ENCODE assay signal across 29 cellular contexts in genomic region chr5:153794327-153794726, GRCh38.
"Had no signal": no experiment of that assay in that cellular context is flagged by ENCODE, and none has a peak within 500 bp of the region (broad histone marks: within the 10 kb centered on the region; RNA-seq: fewer than 3 reads in every experiment).

No MANE protein-coding gene starts in this region.

- H3K4me1 Mint-ChIP-seq: central memory CD8-positive, alpha-beta T cell had no signal

- H3K4me3 ChIP-seq: MG63, SJSA1 had no signal

- ATAC-seq: activated CD8-positive, alpha-beta T cell treated with anti-CD3 and anti-CD28 coated beads, Interleukin-2, amount 10 ng/mL, durations not matched to agents 7 days and 5 days; activated naive CD4-positive, alpha-beta T cell treated with anti-CD3 and anti-CD28 coated beads, Interleukin-2, amount 50 U/mL, for 72 hours; Panc1; SK-N-SH treated with all-trans-retinoic acid at 6 μM for 48 hours had no signal

- H3K27me3 Mint-ChIP-seq: activated T-cell treated with anti-CD3 and anti-CD28 coated beads, Interleukin-2, amount 50 U/mL, for 24 hours; brain; central memory CD8-positive, alpha-beta T cell had no signal

- H3K4me3 Mint-ChIP-seq: activated CD8-positive, alpha-beta T cell treated with anti-CD3 and anti-CD28 coated beads, Interleukin-2, amount 10 ng/mL, durations not matched to agents 7 days and 5 days; activated T-cell treated with anti-CD3 and anti-CD28 coated beads, Interleukin-2, amount 50 U/mL, for 24 hours; activated T-helper 1 cell treated with anti-CD3 and anti-CD28 coated beads, Interleukin-12 subunit alpha, Interleukin-12 subunit beta, Interleukin-2, Interleukin-4 antibody, amounts not matched to agents 30 ng/mL and 10 ng/mL and 1 ng/mL, durations not matched to agents 14 hours and 24 hours and 36 hours; brain; central memory CD8-positive, alpha-beta T cell; T-helper 1 cell treated with Interleukin-12 subunit alpha and Interleukin-12 subunit beta and Interleukin-4 antibody, amounts not matched to agents 30 μg/mL and 1 μg/mL, for 36 hours had no signal

- H3K36me3 Mint-ChIP-seq: activated naive CD4-positive, alpha-beta T cell treated with anti-CD3 and anti-CD28 coated beads, Interleukin-2, amount 50 U/mL, for 72 hours had no signal

- DNase-seq: activated CD4-positive, alpha-beta T cell treated with anti-CD3 and anti-CD28 coated beads for 48 hours; activated CD4-positive, alpha-beta T cell treated with anti-CD3 and anti-CD28 coated beads, Interleukin-2, amount 50 U/mL, for 4 hours; activated CD4-positive, CD25-positive, alpha-beta regulatory T cell treated with anti-CD3 and anti-CD28 coated beads, Interleukin-2, amount 50 U/mL, for 72 hours; activated CD8-positive, alpha-beta T cell treated with anti-CD3 and anti-CD28 coated beads, Interleukin-2, amount 10 ng/mL, durations not matched to agents 7 days and 5 days; activated effector memory CD4-positive, alpha-beta T cell treated with Interleukin-2 at 50 U/mL for 16 hours; activated naive CD4-positive, alpha-beta T cell treated with Interleukin-2 at 50 U/mL for 16 hours; activated T-cell treated with anti-CD3 and anti-CD28 coated beads, Interleukin-2, amount 50 U/mL, for 24 hours; amygdala; MG63; MV-4-11; NCI-H1092 treated with DMSO at 0.1 percent for 48 hours; NCI-H1417 treated with DMSO at 0.1 percent for 48 hours; NCI-H1694; NCI-H2029; NCI-H345; NCI-H510A; NCI-H526 treated with DMSO at 0.1 percent for 48 hours; NK-92 treated with Interleukin-12 subunit alpha and Interleukin-12 subunit beta, amount 100 ng/mL, for 24 hours; OCI-M1; SHP77 had no signal

- H3K36me3 ChIP-seq: MG63, SJSA1 had no signal

- H3K27ac ChIP-seq: SJSA1 had no signal

- FAIRE-seq: astrocyte had no signal

- H3K27me3 ChIP-seq: MG63, SJSA1 had no signal

- H3K4me1 ChIP-seq: SJSA1 had no signal

- H3K27ac Mint-ChIP-seq: activated CD8-positive, alpha-beta T cell treated with anti-CD3 and anti-CD28 coated beads, Interleukin-2, amount 10 ng/mL, durations not matched to agents 7 days and 5 days; activated naive CD4-positive, alpha-beta T cell treated with anti-CD3 and anti-CD28 coated beads, Interleukin-2, amount 50 U/mL, for 72 hours; activated T-cell treated with anti-CD3 and anti-CD28 coated beads, Interleukin-2, amount 50 U/mL, for 24 hours; activated T-helper 1 cell treated with anti-CD3 and anti-CD28 coated beads, Interleukin-12 subunit alpha, Interleukin-12 subunit beta, Interleukin-2, Interleukin-4 antibody, amounts not matched to agents 30 ng/mL and 10 ng/mL and 1 ng/mL, durations not matched to agents 14 hours and 24 hours and 36 hours; brain; T-helper 1 cell treated with Interleukin-12 subunit alpha and Interleukin-12 subunit beta and Interleukin-4 antibody, amounts not matched to agents 30 μg/mL and 1 μg/mL, for 36 hours had no signal

- H3K9me3 ChIP-seq: MG63, SJSA1 had no signal

- H3K9me3 Mint-ChIP-seq: activated naive CD4-positive, alpha-beta T cell treated with anti-CD3 and anti-CD28 coated beads, Interleukin-2, amount 50 U/mL, for 72 hours; activated T-cell treated with anti-CD3 and anti-CD28 coated beads, Interleukin-2, amount 50 U/mL, for 24 hours; activated T-helper 1 cell treated with anti-CD3 and anti-CD28 coated beads, Interleukin-12 subunit alpha, Interleukin-12 subunit beta, Interleukin-2, Interleukin-4 antibody, amounts not matched to agents 30 ng/mL and 10 ng/mL and 1 ng/mL, durations not matched to agents 14 hours and 24 hours and 36 hours; central memory CD8-positive, alpha-beta T cell; T-helper 1 cell treated with Interleukin-12 subunit alpha and Interleukin-12 subunit beta and Interleukin-4 antibody, amounts not matched to agents 30 μg/mL and 1 μg/mL, for 36 hours had no signal
